28 cellular contexts compared by ENCODE assay signal in genomic region chr13:45084515-45084914, GRCh38.
"Had no signal": no experiment of that assay in that cellular context is flagged by ENCODE, and none has a peak within 500 bp of the region (broad histone marks: within the 10 kb centered on the region; RNA-seq: fewer than 3 reads in every experiment).

No MANE protein-coding gene starts in this region.

- DNase-seq: dermis blood vessel endothelial cell; dorsolateral prefrontal cortex; effector CD4-positive, alpha-beta T cell; effector memory CD8-positive, alpha-beta T cell; endodermal cell; erythroblast; esophagus squamous epithelium; foreskin fibroblast; foreskin melanocyte; heart left ventricle; hypothalamus; immature natural killer cell; islet precursor cell; kidney; kidney glomerular epithelial cell; left lung; left ventricle myocardium superior; lower lobe of right lung; mesendoderm; midbrain; naive B cell had no signal

- H3K4me1 ChIP-seq: esophagus squamous epithelium, gastroesophageal sphincter, heart left ventricle, left lung, lower lobe of right lung had no signal

- FAIRE-seq: colon, endometrium, kidney had no signal

- H3K4me3 ChIP-seq: coronary artery, dorsolateral prefrontal cortex, esophagus squamous epithelium, gastroesophageal sphincter, heart left ventricle, hepatocyte, left lung, lower lobe of right lung had no signal

- H3K27me3 ChIP-seq: dorsolateral prefrontal cortex, esophagus squamous epithelium, gastroesophageal sphincter, heart left ventricle, hepatocyte, left lung had no signal

- H3K9me3 ChIP-seq: esophagus squamous epithelium, gastroesophageal sphincter, heart left ventricle, left lung, lower lobe of right lung had no signal

- ATAC-seq: effector memory CD8-positive, alpha-beta T cell; esophagus mucosa; gastroesophageal sphincter; heart left ventricle; left lung; left ventricle myocardium superior; lower lobe of right lung had no signal

- H3K36me3 ChIP-seq: esophagus squamous epithelium, gastroesophageal sphincter, heart left ventricle, left lung, lower lobe of right lung had no signal

- H3K27ac ChIP-seq: coronary artery, dorsolateral prefrontal cortex, epithelial cell of prostate, esophagus squamous epithelium, gastroesophageal sphincter, heart left ventricle, hepatocyte, left lung, lower lobe of right lung had no signal
